ENCODE assay signal across 19 cellular contexts in the genomic region with DNA sequence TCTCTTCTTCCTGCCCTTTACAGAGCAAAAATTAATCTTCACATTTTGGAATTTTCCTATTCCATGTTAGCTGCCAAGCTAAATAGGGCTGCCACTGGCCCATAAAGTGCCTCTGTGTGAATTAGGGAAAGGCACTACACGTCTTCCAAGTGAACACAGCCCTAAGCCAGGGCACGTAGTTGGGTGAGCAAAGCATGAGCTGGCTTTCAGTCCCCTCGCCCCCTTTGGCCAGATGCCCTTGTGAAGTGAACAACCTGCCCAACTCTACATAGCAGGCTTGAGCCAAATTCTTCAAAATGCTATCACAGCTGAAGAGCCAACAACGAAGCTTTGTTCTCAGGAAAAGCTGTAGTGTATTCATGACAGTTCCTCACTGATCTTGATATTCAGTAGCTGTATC.
DNase-seq lines count a peak whose midpoint lies in the region; ATAC-seq and TF ChIP-seq lines count a peak whose summit lies in the region.
"Had no signal": no experiment of that assay in that cellular context is flagged by ENCODE, and none has a peak within 500 bp of the region (broad histone marks: within the 10 kb centered on the region; RNA-seq: fewer than 3 reads in every experiment).

No MANE protein-coding gene starts in this region.

- no peak overlapping the region for H3K4me2 ChIP-seq in osteoblast (ENCODE audit: insufficient read depth, low read length)

- TF ChIP-seq CTCF in osteoblast (IDR thresholded peaks at IDR 0.05; ENCODE audit: extremely low read depth, low read depth, low read length) = no peak

- H3K79me2 ChIP-seq in osteoblast (ENCODE audit: insufficient read depth, low read length) = no peaks in the 10 kb centered on the region

- H3K27ac ChIP-seq in angular gyrus (ENCODE audit: low read depth, low read length) = peak overlapping the region; percentile 78
- no peak overlapping the region for H3K27ac ChIP-seq in osteoblast (ENCODE audit: low read depth, low read length)
- H3K27ac ChIP-seq: esophagus muscularis mucosa had no signal

- DNase-seq in C1 segment of cervical spinal cord (lab: John Stamatoyannopoulos, UW) = peak in 9 of 14 donors; percentile 10 to 72 (median 35)
- peak; percentile 61 for DNase-seq in left cardiac atrium
- DNase-seq in posterior cingulate gyrus = peak; percentile 29 to 92 (median 52)
- DNase-seq in osteoblast (ENCODE audit: insufficient read length, low spot score, missing footprints) = no peak
- DNase-seq: activated CD4-positive, alpha-beta T cell treated with anti-CD3 and anti-CD28 coated beads for 4 hours; activated CD8-positive, alpha-beta memory T cell treated with anti-CD3 and anti-CD28 coated beads, Interleukin-2, amount 50 U/mL, for 4 hours; CD4-positive, CD25-positive, alpha-beta regulatory T cell; DMS79 treated with DMSO at 0.1 percent for 48 hours; KBM-7; NCI-H1092 treated with DMSO at 0.1 percent for 48 hours; NCI-H2171; NCI-H82; trophoblast cell had no signal

- no peak overlapping the region for H3K4me3 ChIP-seq in osteoblast (ENCODE audit: insufficient read depth, low read length)
- H3K4me3 ChIP-seq: esophagus muscularis mucosa had no signal

- ATAC-seq in left cardiac atrium (peak in 1 of 2 donors; percentile 86), HG02642 (IDR thresholded peaks at IDR 0.05; ENCODE audit: poor library complexity, unreplicated experiment) (no peak), GM21526 (IDR thresholded peaks at IDR 0.05; ENCODE audit: low FRiP score, unreplicated experiment) (no peak), HG02571 (IDR thresholded peaks at IDR 0.05; ENCODE audit: unreplicated experiment) (no peak)
- ATAC-seq: Panc1 had no signal

- no peak overlapping the region for H2AFZ ChIP-seq in osteoblast (ENCODE audit: low read length)

- H3K9me3 ChIP-seq in osteoblast (ENCODE audit: low read depth, low read length) = peaks cover 1% of the 10 kb centered on the region

- no peaks in the 10 kb centered on the region for H3K36me3 ChIP-seq in osteoblast (ENCODE audit: insufficient read depth, low read length)
- H3K36me3 ChIP-seq: esophagus muscularis mucosa had no signal

- intact Hi-C loops in left cardiac atrium (cut with DNase I) = no loop called here
- intact Hi-C loops in posterior cingulate gyrus (cut with DNase I) = no loop called here

- H3K4me1 ChIP-seq in osteoblast (ENCODE audit: insufficient read depth, low read length) = no peaks in the 10 kb centered on the region
- H3K4me1 ChIP-seq: esophagus muscularis mucosa had no signal

- no peaks in the 10 kb centered on the region for H3K27me3 ChIP-seq in osteoblast (ENCODE audit: insufficient read depth, low read length)
- H3K27me3 ChIP-seq: esophagus muscularis mucosa had no signal

- no peaks in the 10 kb centered on the region for H4K20me1 ChIP-seq in osteoblast (ENCODE audit: insufficient read depth, low read length)
